ENCODE assay signal across 20 cellular contexts in genomic region chr16:85667841-85668413, GRCh38. TPM values are rescaled to one million over a fixed set of nuclear protein-coding genes. Genes with fewer than 3 reads are reported as not detected.
DNase-seq lines count a peak whose midpoint lies in the region; ATAC-seq, FAIRE-seq and TF ChIP-seq lines count a peak whose summit lies in the region.
"Had no signal": no experiment of that assay in that cellular context is flagged by ENCODE, and none has a peak within 500 bp of the region (broad histone marks: within the 10 kb centered on the region; RNA-seq: fewer than 3 reads in every experiment).

No MANE protein-coding gene starts in this region.

- H3K9ac ChIP-seq in HepG2 (ENCODE audit: insufficient read depth, low read depth, low read length) (no peak overlapping the region), trophoblast cell (ENCODE audit: low read length) (no peak overlapping the region)

- H3K9me3 Mint-ChIP-seq in WTC11: no peaks in the 10 kb centered on the region

- H3K4me1 Mint-ChIP-seq in WTC11: no peaks in the 10 kb centered on the region

- H3K36me3 ChIP-seq in heart right ventricle (peaks cover 0 to 100% (median 68%) of the 10 kb centered on the region in 9 donors), HepG2 (replicated peaks in 1 of 2; ENCODE audit: control insufficient read depth in 1 of 2, insufficient read depth in 2 of 2, low read length in 2 of 2) (peaks cover 73 to 96% of the 10 kb centered on the region in 2 experiments), aorta (ENCODE audit: control insufficient read depth in 1 of 2, insufficient read depth in 2 of 2, low read length in 1 of 2) (peaks cover 0 to 23% of the 10 kb centered on the region in 2 donors), adrenal gland (replicated peaks in 1 of 2) (peaks cover 0 to 97% of the 10 kb centered on the region in 2 donors), trophoblast cell (ENCODE audit: control insufficient read depth in 1 of 2, insufficient read depth in 2 of 2, low read length in 2 of 2) (peaks cover 76 to 85% of the 10 kb centered on the region in 2 experiments)

- no peak overlapping the region for H3K4me3 ChIP-seq in heart right ventricle
- H3K4me3 ChIP-seq in HepG2 (replicated peaks in 1 of 3; ENCODE audit: insufficient read depth in 1 of 3, low read depth in 2 of 3, low read length in 3 of 3): no peak overlapping the region
- H3K4me3 ChIP-seq in aorta (ENCODE audit: low read length in 2 of 2): no peak overlapping the region
- no peak overlapping the region for H3K4me3 ChIP-seq in adrenal gland
- no peak overlapping the region for H3K4me3 ChIP-seq in trophoblast cell (ENCODE audit: low read depth, low read length)
- H3K4me3 ChIP-seq: PC-9 had no signal

- H3K36me3 Mint-ChIP-seq in WTC11: peaks cover 81% of the 10 kb centered on the region

- no peak for FAIRE-seq in HepG2 (lab: Jason Lieb, UNC)
- FAIRE-seq in urothelium cell line (lab: Jason Lieb, UNC): no peak
- FAIRE-seq: A204.1 had no signal

- H3K4me1 ChIP-seq in heart right ventricle (peaks cover 0 to 5% (median 0%) of the 10 kb centered on the region in 9 donors), HepG2 (ENCODE audit: insufficient read depth, low read length) (no peaks in the 10 kb centered on the region), aorta (ENCODE audit: control insufficient read depth in 1 of 2, insufficient read depth in 2 of 2, low read length in 2 of 2) (no peaks in the 10 kb centered on the region), adrenal gland (replicated peaks in 1 of 2) (peaks cover 0 to 5% of the 10 kb centered on the region in 2 donors), trophoblast cell (ENCODE audit: control insufficient read depth in 1 of 2, insufficient read depth in 2 of 2, low read length in 2 of 2) (no peaks in the 10 kb centered on the region)

- in situ Hi-C loops in HepG2 (cut with HindIII; ENCODE audit: extremely low pct_ligation_motif_present, low pct_unique_long_range_greater_than_20kb): no loop called here

- H3K18ac ChIP-seq in trophoblast cell (ENCODE audit: low read length): no peak overlapping the region

- H3K23ac ChIP-seq in trophoblast cell (ENCODE audit: low read length): no peak overlapping the region

- H2BK120ac ChIP-seq in trophoblast cell (ENCODE audit: insufficient read depth, low read length, poor library complexity): no peak overlapping the region

- no peak overlapping the region for H3K4me2 ChIP-seq in HepG2 (ENCODE audit: low read depth, low read length)
- no peak overlapping the region for H3K4me2 ChIP-seq in trophoblast cell (ENCODE audit: low read length)
- H3K4me2 ChIP-seq: PC-9 had no signal

- WGBS in heart right ventricle, 2 donors: 86 to 91% methylated on average over 16 of the region's 16 CpGs
- WGBS in HepG2 (ENCODE audit: low lambda C conversion rate): 93% methylated on average over 16 of the region's 16 CpGs
- WGBS in aorta, 2 donors: 90 to 92% methylated on average over 16 of the region's 16 CpGs
- WGBS in adrenal gland, 4 donors: 87 to 97% (median 88%) methylated on average over 10 to 16 of the region's 16 CpGs
- WGBS in trophoblast cell (ENCODE audit: extremely low coverage, insufficient coverage, insufficient read length): no CpG with 5 or more reads among the region's 16 CpGs

- TF ChIP-seq POLR2A in HepG2 (IDR thresholded peaks at IDR 0.05; ENCODE audit: insufficient read depth in 1 of 2, low read depth in 2 of 2, low read length in 2 of 2) (no peak), adrenal gland (IDR thresholded peaks at IDR 0.05) (no peak)

- TF ChIP-seq EP300 in HepG2 (IDR thresholded peaks at IDR 0.05; ENCODE audit: low read depth in 2 of 2, low read length in 2 of 2) (no peak), HepG2 (CRISPR knock-in tag; IDR thresholded peaks at IDR 0.05; ENCODE audit: borderline replicate concordance) (no peak)

- no peak overlapping the region for H4K91ac ChIP-seq in trophoblast cell (ENCODE audit: low read depth, low read length)

- no peak for TF ChIP-seq RAD21 in HepG2 (CRISPR knock-in tag; IDR thresholded peaks at IDR 0.05)

- peak overlapping the region; percentile 3; the same call in 1 of the 2 replicates for H3K27ac Mint-ChIP-seq in WTC11

- H3K27me3 ChIP-seq in heart right ventricle: no peaks in the 10 kb centered on the region
- no peaks in the 10 kb centered on the region for H3K27me3 ChIP-seq in HepG2 (ENCODE audit: control insufficient read depth in 1 of 2, insufficient read depth in 2 of 2, low read length in 2 of 2)
- H3K27me3 ChIP-seq in aorta (ENCODE audit: control insufficient read depth in 1 of 2, insufficient read depth in 2 of 2, low read length in 1 of 2): no peaks in the 10 kb centered on the region
- no peaks in the 10 kb centered on the region for H3K27me3 ChIP-seq in adrenal gland
- H3K27me3 ChIP-seq in trophoblast cell (ENCODE audit: insufficient read depth, low read length): no peaks in the 10 kb centered on the region

- POLR2A ChIA-PET in WTC11 (lab: Charles Lee) (no interaction called here), HepG2 (lab: Yijun Ruan, JAX) (no interaction called here)

- no TSS peak for BruUV-seq in HepG2 (replicated peaks; lab: Mats Ljungman, UMichigan)

- no peaks in the 10 kb centered on the region for H3K9me3 ChIP-seq in heart right ventricle
- H3K9me3 ChIP-seq in HepG2 (ENCODE audit: low read length): no peaks in the 10 kb centered on the region
- H3K9me3 ChIP-seq in aorta (ENCODE audit: control insufficient read depth, low read length): no peaks in the 10 kb centered on the region
- no peaks in the 10 kb centered on the region for H3K9me3 ChIP-seq in adrenal gland (replicated peaks in 1 of 3)
- peaks cover 3% of the 10 kb centered on the region for H3K9me3 ChIP-seq in trophoblast cell (ENCODE audit: insufficient read depth, low read depth, low read length)

- no peaks in the 10 kb centered on the region for H3K27me3 Mint-ChIP-seq in WTC11 (ENCODE audit: low read depth)

- no peak overlapping the region for H3K27ac ChIP-seq in heart right ventricle
- H3K27ac ChIP-seq in HepG2 (ENCODE audit: extremely low read length, insufficient read depth, low read length): no peak overlapping the region
- no peak overlapping the region for H3K27ac ChIP-seq in aorta (ENCODE audit: low read depth in 1 of 2, low read length in 2 of 2)
- H3K27ac ChIP-seq in adrenal gland: no peak overlapping the region
- H3K27ac ChIP-seq in trophoblast cell (ENCODE audit: low read depth, low read length): no peak overlapping the region
- H3K27ac ChIP-seq: C4-2B, PC-9 had no signal

- H2AFZ ChIP-seq in HepG2 (ENCODE audit: low read length) (no peak overlapping the region), trophoblast cell (ENCODE audit: insufficient read depth, low read length, poor library complexity) (no peak overlapping the region)
- H2AFZ ChIP-seq: PC-9 had no signal

- no peak overlapping the region for H3K4me3 Mint-ChIP-seq in WTC11

- H2BK12ac ChIP-seq in trophoblast cell (ENCODE audit: low read length): no peak overlapping the region

- H4K12ac ChIP-seq in trophoblast cell (ENCODE audit: low read depth, low read length): no peak overlapping the region

- no peak overlapping the region for H2AK5ac ChIP-seq in trophoblast cell (ENCODE audit: low read length)

- H3K79me2 ChIP-seq in HepG2 (ENCODE audit: insufficient read depth, low read length) (no peaks in the 10 kb centered on the region), trophoblast cell (ENCODE audit: control insufficient read depth, insufficient read depth, low read length, poor library complexity) (no peaks in the 10 kb centered on the region)

- no peak overlapping the region for H3K14ac ChIP-seq in trophoblast cell (ENCODE audit: low read length)

- H3K79me1 ChIP-seq in trophoblast cell (ENCODE audit: low read length): no peaks in the 10 kb centered on the region

- H2BK5ac ChIP-seq in trophoblast cell (ENCODE audit: low read depth, low read length, poor library complexity): no peak overlapping the region

- no peak for TF ChIP-seq CTCF in heart right ventricle (IDR thresholded peaks at IDR 0.05)
- TF ChIP-seq CTCF in WTC11 (IDR thresholded peaks at IDR 0.05): no peak
- no peak for TF ChIP-seq CTCF in HepG2 (CRISPR knock-in tag; IDR thresholded peaks at IDR 0.05)
- no peak for TF ChIP-seq CTCF in adrenal gland (IDR thresholded peaks at IDR 0.05)

- intact Hi-C loops in Right ventricle myocardium superior (cut with DNase I): no loop called here
- intact Hi-C loops in heart right ventricle (cut with DNase I): no loop called here
- intact Hi-C loops in HepG2 (cut with micrococcal nuclease; ENCODE audit: unreplicated experiment): no loop called here
- intact Hi-C loops in aorta (cut with DNase I): no loop called here
- intact Hi-C loops in adrenal gland (cut with DNase I): no loop called here

- DNase-seq in Right ventricle myocardium superior: peak; percentile 4
- DNase-seq in heart right ventricle: no peak
- no peak for DNase-seq in WTC11 (ENCODE audit: low spot score)
- no peak for DNase-seq in HepG2 (ENCODE audit: low spot score)
- peak; percentile 32 to 55 for DNase-seq in aorta
- no peak for DNase-seq in adrenal gland
- no peak for DNase-seq in urothelium cell line (ENCODE audit: low spot score)
- no peak for DNase-seq in trophoblast cell
- DNase-seq: DMS153, EL, HCEC 1CT, KG1, NCI-H1092, NCI-H1694, NCI-H345, NCI-H69, PC-9, SHP77 had no signal

- CTCF ChIA-PET in WTC11 (lab: Charles Lee): interaction anchor here (1.2 kb wide), 1 partner anchor 49 kb away, joined by 3 read pairs; no protein-coding TSS in a partner anchor
- CTCF ChIA-PET in HepG2 (lab: Yijun Ruan, JAX; ENCODE audit: low intra/inter-chr PET ratio, low total read pairs): no interaction called here

- peaks cover 5% of the 10 kb centered on the region; the same call in 1 of the 2 replicates for H4K20me1 ChIP-seq in HepG2 (ENCODE audit: insufficient read depth, low read length)

- no peak for ATAC-seq in Right ventricle myocardium superior (ENCODE audit: poor library complexity)
- no peak for ATAC-seq in heart right ventricle
- ATAC-seq in WTC11: no peak
- peak; percentile 14; the same call in 2 of the 3 replicates for ATAC-seq in HepG2
- no peak for ATAC-seq in aorta (ENCODE audit: low FRiP score)

- no peak overlapping the region for H3K4ac ChIP-seq in trophoblast cell (ENCODE audit: low read depth, low read length)

- no peak overlapping the region for H4K8ac ChIP-seq in trophoblast cell (ENCODE audit: low read depth, low read length)

RNA-seq across cellular contexts. Expression of gene GINS2, which starts 20.8 kb away (rescaled TPM):
- 0.81 TPM for total RNA-seq in Right ventricle myocardium superior
- total RNA-seq in heart right ventricle: 1 to 10 TPM in 2 of 10 donors, under 1 TPM in 8; 0.20 to 2.8 (median 0.80) TPM
- under 1 TPM; 0.22 to 0.51 TPM for polyA plus RNA-seq in heart right ventricle
- total RNA-seq in WTC11 (2021): 35.5 to 38.4 TPM (median 38.0 TPM) in 3 replicates
- 48.3 and 61.7 TPM in 2 replicates for total RNA-seq in HepG2 (2016; rRNA removed; fragmentation: Illumina TruSeq; extraction: Trizol)
- 23.8 and 27.0 TPM in 2 replicates for total RNA-seq in HepG2 (2016; cell fraction: cytosol; rRNA removed; fragmentation: Illumina TruSeq; extraction: Trizol; ENCODE audit: low read depth)
- total RNA-seq in HepG2 (2016; cell fraction: insoluble cytoplasmic fraction; rRNA removed; fragmentation: Illumina TruSeq; extraction: Trizol): 48.0 and 66.5 TPM in 2 replicates
- 37.7 and 42.3 TPM in 2 replicates for total RNA-seq in HepG2 (2016; cell fraction: membrane; rRNA removed; fragmentation: Illumina TruSeq; extraction: Trizol)
- total RNA-seq in HepG2 (2016; cell fraction: nucleus; rRNA removed; fragmentation: Illumina TruSeq; extraction: Trizol): 23.1 and 24.3 TPM in 2 replicates
- polyA plus RNA-seq in HepG2 (2011; rRNA removed): 7.7 and 10.6 TPM in 2 replicates
- 8.9 and 11.0 TPM in 2 replicates for polyA plus RNA-seq in HepG2 (2011; cell fraction: cytosol; rRNA removed)
- 3.9 and 4.5 TPM in 2 replicates for polyA plus RNA-seq in HepG2 (2011; cell fraction: nucleus; rRNA removed)
- polyA plus RNA-seq in HepG2 (2012): 5.7 and 16.9 TPM in 2 replicates
- 28.1 and 34.5 TPM in 2 replicates for polyA plus RNA-seq in HepG2 (2016; cell fraction: cytosol; fragmentation: Illumina TruSeq; extraction: Trizol; ENCODE audit: low read depth)
- 76.0 and 95.5 TPM in 2 replicates for polyA plus RNA-seq in HepG2 (2016; cell fraction: insoluble cytoplasmic fraction; fragmentation: Illumina TruSeq; extraction: Trizol; ENCODE audit: low read depth)
- polyA plus RNA-seq in HepG2 (2016; cell fraction: membrane; fragmentation: Illumina TruSeq; extraction: Trizol; ENCODE audit: low read depth): 36.4 and 39.0 TPM in 2 replicates
- 38.9 and 39.5 TPM in 2 replicates for polyA plus RNA-seq in HepG2 (2016; cell fraction: nucleus; fragmentation: Illumina TruSeq; extraction: Trizol; ENCODE audit: insufficient read depth, low read depth)
- polyA minus RNA-seq in HepG2 (2011; rRNA and poly(A)+ RNA removed; ENCODE audit: low replicate concordance): 7.2 and 33.6 TPM in 2 replicates
- 3.9 and 4.1 TPM in 2 replicates for polyA minus RNA-seq in HepG2 (2011; cell fraction: cytosol; rRNA and poly(A)+ RNA removed)
- polyA minus RNA-seq in HepG2 (2011; cell fraction: nucleus; rRNA and poly(A)+ RNA removed): 4.7 and 6.2 TPM in 2 replicates
- total RNA-seq in aorta: under 1 TPM; 0.60 to 0.71 TPM
- under 1 TPM; 0.23 to 0.75 TPM for polyA plus RNA-seq in aorta
- 1 to 10 TPM in 6 of 8 donors, under 1 TPM in 2; 0.06 to 2.6 (median 1.7) TPM for total RNA-seq in adrenal gland
- 1 to 10 TPM in 1 of 3 donors, under 1 TPM in 2; 0.72 to 1.2 (median 0.88) TPM for polyA plus RNA-seq in adrenal gland
- 11.3 and 12.4 TPM in 2 replicates for polyA plus RNA-seq in trophoblast cell (2013)

RNA-seq across cellular contexts. Expression of gene GSE1, which starts 54.8 kb away (rescaled TPM):
- total RNA-seq in Right ventricle myocardium superior: 30.3 TPM
- total RNA-seq in heart right ventricle: 10 to 100 TPM; 31.1 to 53.2 (median 33.6) TPM
- 10 to 100 TPM; 15.6 to 25.0 TPM for polyA plus RNA-seq in heart right ventricle
- total RNA-seq in WTC11 (2021): 91.0 to 124 TPM (median 93.8 TPM) in 3 replicates
- 16.1 and 19.5 TPM in 2 replicates for total RNA-seq in HepG2 (2016; rRNA removed; fragmentation: Illumina TruSeq; extraction: Trizol)
- 13.0 and 16.7 TPM in 2 replicates for total RNA-seq in HepG2 (2016; cell fraction: cytosol; rRNA removed; fragmentation: Illumina TruSeq; extraction: Trizol; ENCODE audit: low read depth)
- total RNA-seq in HepG2 (2016; cell fraction: insoluble cytoplasmic fraction; rRNA removed; fragmentation: Illumina TruSeq; extraction: Trizol): 15.4 and 17.4 TPM in 2 replicates
- total RNA-seq in HepG2 (2016; cell fraction: membrane; rRNA removed; fragmentation: Illumina TruSeq; extraction: Trizol): 18.2 and 21.4 TPM in 2 replicates
- 31.6 and 33.0 TPM in 2 replicates for total RNA-seq in HepG2 (2016; cell fraction: nucleus; rRNA removed; fragmentation: Illumina TruSeq; extraction: Trizol)
- polyA plus RNA-seq in HepG2 (2011; rRNA removed): 31.2 and 37.7 TPM in 2 replicates
- polyA plus RNA-seq in HepG2 (2011; cell fraction: cytosol; rRNA removed): 20.9 and 26.7 TPM in 2 replicates
- polyA plus RNA-seq in HepG2 (2011; cell fraction: nucleus; rRNA removed): 132 and 135 TPM in 2 replicates
- 43.5 and 43.7 TPM in 2 replicates for polyA plus RNA-seq in HepG2 (2012)
- polyA plus RNA-seq in HepG2 (2016; cell fraction: cytosol; fragmentation: Illumina TruSeq; extraction: Trizol; ENCODE audit: low read depth): 1.4 and 1.7 TPM in 2 replicates
- polyA plus RNA-seq in HepG2 (2016; cell fraction: insoluble cytoplasmic fraction; fragmentation: Illumina TruSeq; extraction: Trizol; ENCODE audit: low read depth): 22.8 and 30.2 TPM in 2 replicates
- 4.4 and 5.4 TPM in 2 replicates for polyA plus RNA-seq in HepG2 (2016; cell fraction: membrane; fragmentation: Illumina TruSeq; extraction: Trizol; ENCODE audit: low read depth)
- 70.9 and 78.3 TPM in 2 replicates for polyA plus RNA-seq in HepG2 (2016; cell fraction: nucleus; fragmentation: Illumina TruSeq; extraction: Trizol; ENCODE audit: insufficient read depth, low read depth)
- polyA minus RNA-seq in HepG2 (2011; rRNA and poly(A)+ RNA removed; ENCODE audit: low replicate concordance): 24.8 and 50.4 TPM in 2 replicates
- polyA minus RNA-seq in HepG2 (2011; cell fraction: cytosol; rRNA and poly(A)+ RNA removed): 36.3 and 45.8 TPM in 2 replicates
- polyA minus RNA-seq in HepG2 (2011; cell fraction: nucleus; rRNA and poly(A)+ RNA removed): 83.8 and 96.8 TPM in 2 replicates
- total RNA-seq in aorta: 100 to 1,000 TPM in 1 of 2 donors, 10 to 100 TPM in 1; 59.7 to 111 TPM
- 10 to 100 TPM in 1 of 2 donors, 1 to 10 TPM in 1; 3.9 to 11.7 TPM for polyA plus RNA-seq in aorta
- 10 to 100 TPM; 57.1 to 99.9 (median 68.2) TPM for total RNA-seq in adrenal gland
- polyA plus RNA-seq in adrenal gland: 10 to 100 TPM; 24.4 to 75.9 (median 25.8) TPM
- polyA plus RNA-seq in trophoblast cell (2013): 175 and 188 TPM in 2 replicates

Comparison
In these comparisons a context has a peak if more than half of its experiments do, and no peak if none do; other contexts are left out.
1. DNase-seq: peak in Right ventricle myocardium superior (single experiment) and aorta (2 of 2); none in heart right ventricle (0 of 2), WTC11 (single experiment), HepG2 (single experiment), adrenal gland (0 of 7), urothelium cell line (single experiment) and trophoblast cell (0 of 2).